ENCODE assay signal across 1 cellular context in the genomic region with DNA sequence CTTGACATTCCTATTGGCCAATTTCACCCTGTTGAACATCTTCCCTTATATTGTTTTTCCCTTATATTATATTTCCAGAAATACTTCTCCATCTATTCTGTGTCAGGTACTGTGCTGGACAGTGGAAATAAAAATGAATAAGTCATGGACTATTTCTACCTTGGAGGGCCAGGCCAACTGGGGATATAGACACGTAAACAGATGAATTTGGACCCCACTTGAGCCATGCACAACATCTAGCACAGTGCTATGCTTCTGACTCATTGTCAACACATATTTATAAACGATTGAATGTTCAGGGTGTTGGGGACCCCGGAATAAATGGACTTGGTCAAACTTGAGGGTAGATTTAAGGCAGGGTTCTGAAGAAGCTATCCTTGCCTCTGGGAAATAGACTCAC.
TF ChIP-seq lines count a peak whose summit lies in the region.

No MANE protein-coding gene starts in this region.

TF ChIP-seq in GM23338, 12 proteins besides CTCF, POLR2A, EP300 and RAD21 (continued from another document):
- TF ChIP-seq, protein P1, sequence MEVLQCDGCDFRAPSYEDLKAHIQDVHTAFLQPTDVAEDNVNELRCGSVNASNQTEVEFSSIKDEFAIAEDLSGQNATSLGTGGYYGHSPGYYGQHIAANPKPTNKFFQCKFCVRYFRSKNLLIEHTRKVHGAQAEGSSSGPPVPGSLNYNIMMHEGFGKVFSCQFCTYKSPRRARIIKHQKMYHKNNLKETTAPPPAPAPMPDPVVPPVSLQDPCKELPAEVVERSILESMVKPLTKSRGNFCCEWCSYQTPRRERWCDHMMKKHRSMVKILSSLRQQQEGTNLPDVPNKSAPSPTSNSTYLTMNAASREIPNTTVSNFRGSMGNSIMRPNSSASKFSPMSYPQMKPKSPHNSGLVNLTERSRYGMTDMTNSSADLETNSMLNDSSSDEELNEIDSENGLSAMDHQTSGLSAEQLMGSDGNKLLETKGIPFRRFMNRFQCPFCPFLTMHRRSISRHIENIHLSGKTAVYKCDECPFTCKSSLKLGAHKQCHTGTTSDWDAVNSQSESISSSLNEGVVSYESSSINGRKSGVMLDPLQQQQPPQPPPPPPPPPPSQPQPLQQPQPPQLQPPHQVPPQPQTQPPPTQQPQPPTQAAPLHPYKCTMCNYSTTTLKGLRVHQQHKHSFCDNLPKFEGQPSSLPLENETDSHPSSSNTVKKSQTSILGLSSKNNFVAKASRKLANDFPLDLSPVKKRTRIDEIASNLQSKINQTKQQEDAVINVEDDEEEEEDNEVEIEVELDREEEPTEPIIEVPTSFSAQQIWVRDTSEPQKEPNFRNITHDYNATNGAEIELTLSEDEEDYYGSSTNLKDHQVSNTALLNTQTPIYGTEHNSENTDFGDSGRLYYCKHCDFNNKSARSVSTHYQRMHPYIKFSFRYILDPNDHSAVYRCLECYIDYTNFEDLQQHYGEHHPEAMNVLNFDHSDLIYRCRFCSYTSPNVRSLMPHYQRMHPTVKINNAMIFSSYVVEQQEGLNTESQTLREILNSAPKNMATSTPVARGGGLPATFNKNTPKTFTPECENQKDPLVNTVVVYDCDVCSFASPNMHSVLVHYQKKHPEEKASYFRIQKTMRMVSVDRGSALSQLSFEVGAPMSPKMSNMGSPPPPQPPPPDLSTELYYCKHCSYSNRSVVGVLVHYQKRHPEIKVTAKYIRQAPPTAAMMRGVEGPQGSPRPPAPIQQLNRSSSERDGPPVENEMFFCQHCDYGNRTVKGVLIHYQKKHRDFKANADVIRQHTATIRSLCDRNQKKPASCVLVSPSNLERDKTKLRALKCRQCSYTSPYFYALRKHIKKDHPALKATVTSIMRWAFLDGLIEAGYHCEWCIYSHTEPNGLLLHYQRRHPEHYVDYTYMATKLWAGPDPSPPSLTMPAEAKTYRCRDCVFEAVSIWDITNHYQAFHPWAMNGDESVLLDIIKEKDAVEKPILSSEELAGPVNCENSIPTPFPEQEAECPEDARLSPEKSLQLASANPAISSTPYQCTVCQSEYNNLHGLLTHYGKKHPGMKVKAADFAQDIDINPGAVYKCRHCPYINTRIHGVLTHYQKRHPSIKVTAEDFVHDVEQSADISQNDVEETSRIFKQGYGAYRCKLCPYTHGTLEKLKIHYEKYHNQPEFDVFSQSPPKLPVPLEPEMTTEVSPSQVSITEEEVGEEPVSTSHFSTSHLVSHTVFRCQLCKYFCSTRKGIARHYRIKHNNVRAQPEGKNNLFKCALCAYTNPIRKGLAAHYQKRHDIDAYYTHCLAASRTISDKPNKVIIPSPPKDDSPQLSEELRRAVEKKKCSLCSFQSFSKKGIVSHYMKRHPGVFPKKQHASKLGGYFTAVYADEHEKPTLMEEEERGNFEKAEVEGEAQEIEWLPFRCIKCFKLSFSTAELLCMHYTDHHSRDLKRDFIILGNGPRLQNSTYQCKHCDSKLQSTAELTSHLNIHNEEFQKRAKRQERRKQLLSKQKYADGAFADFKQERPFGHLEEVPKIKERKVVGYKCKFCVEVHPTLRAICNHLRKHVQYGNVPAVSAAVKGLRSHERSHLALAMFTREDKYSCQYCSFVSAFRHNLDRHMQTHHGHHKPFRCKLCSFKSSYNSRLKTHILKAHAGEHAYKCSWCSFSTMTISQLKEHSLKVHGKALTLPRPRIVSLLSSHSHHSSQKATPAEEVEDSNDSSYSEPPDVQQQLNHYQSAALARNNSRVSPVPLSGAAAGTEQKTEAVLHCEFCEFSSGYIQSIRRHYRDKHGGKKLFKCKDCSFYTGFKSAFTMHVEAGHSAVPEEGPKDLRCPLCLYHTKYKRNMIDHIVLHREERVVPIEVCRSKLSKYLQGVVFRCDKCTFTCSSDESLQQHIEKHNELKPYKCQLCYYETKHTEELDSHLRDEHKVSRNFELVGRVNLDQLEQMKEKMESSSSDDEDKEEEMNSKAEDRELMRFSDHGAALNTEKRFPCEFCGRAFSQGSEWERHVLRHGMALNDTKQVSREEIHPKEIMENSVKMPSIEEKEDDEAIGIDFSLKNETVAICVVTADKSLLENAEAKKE (CRISPR knock-in tag; IDR thresholded peaks at IDR 0.05) = no peak
- TF ChIP-seq, protein P2, sequence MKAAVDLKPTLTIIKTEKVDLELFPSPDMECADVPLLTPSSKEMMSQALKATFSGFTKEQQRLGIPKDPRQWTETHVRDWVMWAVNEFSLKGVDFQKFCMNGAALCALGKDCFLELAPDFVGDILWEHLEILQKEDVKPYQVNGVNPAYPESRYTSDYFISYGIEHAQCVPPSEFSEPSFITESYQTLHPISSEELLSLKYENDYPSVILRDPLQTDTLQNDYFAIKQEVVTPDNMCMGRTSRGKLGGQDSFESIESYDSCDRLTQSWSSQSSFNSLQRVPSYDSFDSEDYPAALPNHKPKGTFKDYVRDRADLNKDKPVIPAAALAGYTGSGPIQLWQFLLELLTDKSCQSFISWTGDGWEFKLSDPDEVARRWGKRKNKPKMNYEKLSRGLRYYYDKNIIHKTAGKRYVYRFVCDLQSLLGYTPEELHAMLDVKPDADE (IDR thresholded peaks at IDR 0.05) = no peak
- no peak for TF ChIP-seq JUNB (IDR thresholded peaks at IDR 0.05; ENCODE audit: unreplicated experiment)
TF ChIP-seq in GM23338: peak in this region for 0.
